Comparison of ENCODE assay signal across 1 cellular context in genomic region chr2:63840081-63840784, GRCh38.
TF ChIP-seq lines count a peak whose summit lies in the region.

No MANE protein-coding gene starts in this region.

TF ChIP-seq in HepG2, 621 proteins besides CTCF, POLR2A, EP300 and RAD21 (continued from another document and continues in another):
- TF ChIP-seq ZNF75D (CRISPR knock-in tag; IDR thresholded peaks at IDR 0.05; ENCODE audit: borderline replicate concordance), result peak; percentile 15; the same call in 1 of the 2 replicates
- no peak for TF ChIP-seq ZBTB40 (IDR thresholded peaks at IDR 0.05)
- TF ChIP-seq ZBTB40 (CRISPR knock-in tag; IDR thresholded peaks at IDR 0.05), result 0 out of 2 replicates have a peak, but pooled peaks have one; percentile 44
- peak; percentile 58; the same call in 1 of the 2 replicates for TF ChIP-seq ZNF605 (CRISPR knock-in tag; IDR thresholded peaks at IDR 0.05)
- TF ChIP-seq ARNT (IDR thresholded peaks at IDR 0.05), result no peak
- TF ChIP-seq HES4 (CRISPR knock-in tag; IDR thresholded peaks at IDR 0.05; ENCODE audit: borderline replicate concordance), result peak; percentile 85; the same call in 1 of the 2 replicates
- peak; percentile 65; the same call in 1 of the 2 replicates for TF ChIP-seq ZNF251 (CRISPR knock-in tag; IDR thresholded peaks at IDR 0.05)
- TF ChIP-seq, protein P1, sequence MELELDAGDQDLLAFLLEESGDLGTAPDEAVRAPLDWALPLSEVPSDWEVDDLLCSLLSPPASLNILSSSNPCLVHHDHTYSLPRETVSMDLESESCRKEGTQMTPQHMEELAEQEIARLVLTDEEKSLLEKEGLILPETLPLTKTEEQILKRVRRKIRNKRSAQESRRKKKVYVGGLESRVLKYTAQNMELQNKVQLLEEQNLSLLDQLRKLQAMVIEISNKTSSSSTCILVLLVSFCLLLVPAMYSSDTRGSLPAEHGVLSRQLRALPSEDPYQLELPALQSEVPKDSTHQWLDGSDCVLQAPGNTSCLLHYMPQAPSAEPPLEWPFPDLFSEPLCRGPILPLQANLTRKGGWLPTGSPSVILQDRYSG (CRISPR knock-in tag; IDR thresholded peaks at IDR 0.05), result 0 out of 2 replicates have a peak, but pooled peaks have one; percentile 6
- TF ChIP-seq LCORL (IDR thresholded peaks at IDR 0.05), result no peak
- no peak for TF ChIP-seq LCORL (CRISPR knock-in tag; IDR thresholded peaks at IDR 0.05)
- no peak for TF ChIP-seq ZNF646 (CRISPR knock-in tag; IDR thresholded peaks at IDR 0.05)
- peak; percentile 77 for TF ChIP-seq KLF13 (CRISPR knock-in tag; IDR thresholded peaks at IDR 0.05)
- TF ChIP-seq, protein P2, sequence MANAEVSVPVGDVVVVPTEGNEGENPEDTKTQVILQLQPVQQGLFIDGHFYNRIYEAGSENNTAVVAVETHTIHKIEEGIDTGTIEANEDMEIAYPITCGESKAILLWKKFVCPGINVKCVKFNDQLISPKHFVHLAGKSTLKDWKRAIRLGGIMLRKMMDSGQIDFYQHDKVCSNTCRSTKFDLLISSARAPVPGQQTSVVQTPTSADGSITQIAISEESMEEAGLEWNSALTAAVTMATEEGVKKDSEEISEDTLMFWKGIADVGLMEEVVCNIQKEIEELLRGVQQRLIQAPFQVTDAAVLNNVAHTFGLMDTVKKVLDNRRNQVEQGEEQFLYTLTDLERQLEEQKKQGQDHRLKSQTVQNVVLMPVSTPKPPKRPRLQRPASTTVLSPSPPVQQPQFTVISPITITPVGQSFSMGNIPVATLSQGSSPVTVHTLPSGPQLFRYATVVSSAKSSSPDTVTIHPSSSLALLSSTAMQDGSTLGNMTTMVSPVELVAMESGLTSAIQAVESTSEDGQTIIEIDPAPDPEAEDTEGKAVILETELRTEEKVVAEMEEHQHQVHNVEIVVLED (CRISPR knock-in tag; IDR thresholded peaks at IDR 0.05; ENCODE audit: borderline replicate concordance), result no peak
- TF ChIP-seq ZNF383 (CRISPR knock-in tag; IDR thresholded peaks at IDR 0.05; ENCODE audit: borderline replicate concordance), result peak; percentile 87; the same call in 1 of the 2 replicates
- TF ChIP-seq BORCS8-MEF2B (CRISPR knock-in tag; IDR thresholded peaks at IDR 0.05), result peak; percentile 92; the same call in 1 of the 2 replicates
- TF ChIP-seq RNF2 (conservative IDR thresholded peaks at IDR 0.05; ENCODE audit: low read depth), result peak; percentile 63; the same call in 1 of the 2 replicates
- TF ChIP-seq ZBTB34 (CRISPR knock-in tag; IDR thresholded peaks at IDR 0.05), result peak; percentile 75; the same call in 1 of the 2 replicates
- TF ChIP-seq, protein P3, sequence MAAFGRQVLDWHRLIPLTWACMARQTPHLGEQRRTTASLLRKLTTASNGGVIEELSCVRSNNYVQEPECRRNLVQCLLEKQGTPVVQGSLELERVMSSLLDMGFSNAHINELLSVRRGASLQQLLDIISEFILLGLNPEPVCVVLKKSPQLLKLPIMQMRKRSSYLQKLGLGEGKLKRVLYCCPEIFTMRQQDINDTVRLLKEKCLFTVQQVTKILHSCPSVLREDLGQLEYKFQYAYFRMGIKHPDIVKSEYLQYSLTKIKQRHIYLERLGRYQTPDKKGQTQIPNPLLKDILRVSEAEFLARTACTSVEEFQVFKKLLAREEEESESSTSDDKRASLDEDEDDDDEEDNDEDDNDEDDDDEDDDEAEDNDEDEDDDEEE (CRISPR knock-in tag; IDR thresholded peaks at IDR 0.05), result 0 out of 2 replicates have a peak, but pooled peaks have one; percentile 65
- no peak for TF ChIP-seq NFKBIZ (CRISPR knock-in tag; IDR thresholded peaks at IDR 0.05)
- no peak for TF ChIP-seq ZNF792 (CRISPR knock-in tag; IDR thresholded peaks at IDR 0.05)
- peak; percentile 85; the same call in 1 of the 2 replicates for TF ChIP-seq ZNF337 (CRISPR knock-in tag; IDR thresholded peaks at IDR 0.05; ENCODE audit: borderline replicate concordance, low read depth)
- 0 out of 2 replicates have a peak, but pooled peaks have one; percentile 63 for TF ChIP-seq CSRNP1 (CRISPR knock-in tag; IDR thresholded peaks at IDR 0.05)
- no peak; the same call in 1 of the 2 replicates for TF ChIP-seq TOPORS (CRISPR knock-in tag; IDR thresholded peaks at IDR 0.05)
- TF ChIP-seq, protein P4, sequence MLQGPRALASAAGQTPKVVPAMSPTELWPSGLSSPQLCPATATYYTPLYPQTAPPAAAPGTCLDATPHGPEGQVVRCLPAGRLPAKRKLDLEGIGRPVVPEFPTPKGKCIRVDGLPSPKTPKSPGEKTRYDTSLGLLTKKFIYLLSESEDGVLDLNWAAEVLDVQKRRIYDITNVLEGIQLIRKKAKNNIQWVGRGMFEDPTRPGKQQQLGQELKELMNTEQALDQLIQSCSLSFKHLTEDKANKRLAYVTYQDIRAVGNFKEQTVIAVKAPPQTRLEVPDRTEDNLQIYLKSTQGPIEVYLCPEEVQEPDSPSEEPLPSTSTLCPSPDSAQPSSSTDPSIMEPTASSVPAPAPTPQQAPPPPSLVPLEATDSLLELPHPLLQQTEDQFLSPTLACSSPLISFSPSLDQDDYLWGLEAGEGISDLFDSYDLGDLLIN (CRISPR knock-in tag; IDR thresholded peaks at IDR 0.05; ENCODE audit: borderline replicate concordance), result peak; percentile 63; the same call in 1 of the 2 replicates
- 0 out of 2 replicates have a peak, but pooled peaks have one; percentile 88 for TF ChIP-seq ZNF550 (CRISPR knock-in tag; IDR thresholded peaks at IDR 0.05; ENCODE audit: borderline replicate concordance)
- peak; percentile 66; the same call in 1 of the 2 replicates for TF ChIP-seq ZNF878 (CRISPR knock-in tag; IDR thresholded peaks at IDR 0.05)
- TF ChIP-seq SYNCRIP (IDR thresholded peaks at IDR 0.05; ENCODE audit: insufficient read depth, low read depth, low read length), result no peak
- no peak for TF ChIP-seq ELF1 (CRISPR knock-in tag; IDR thresholded peaks at IDR 0.05)
- TF ChIP-seq ZMYM2 (CRISPR knock-in tag; IDR thresholded peaks at IDR 0.05), result 0 out of 2 replicates have a peak, but pooled peaks have one; percentile 56
- TF ChIP-seq GTF3A (CRISPR knock-in tag; conservative IDR thresholded peaks at IDR 0.05), result peak; percentile 71; the same call in 1 of the 2 replicates
- TF ChIP-seq PPARG (CRISPR knock-in tag; conservative IDR thresholded peaks at IDR 0.05), result 0 out of 2 replicates have a peak, but pooled peaks have one; percentile 25
- peak; percentile 16; the same call in 1 of the 2 replicates for TF ChIP-seq KDM5B (CRISPR knock-in tag; IDR thresholded peaks at IDR 0.05; ENCODE audit: borderline replicate concordance)
